15 cellular contexts compared by ENCODE assay signal in genomic region chr1:1577367-1578011, GRCh38. TPM values are rescaled to one million over a fixed set of nuclear protein-coding genes. Genes with fewer than 3 reads are reported as not detected.
"Had no signal": no experiment of that assay in that cellular context is flagged by ENCODE, and none has a peak within 500 bp of the region (broad histone marks: within the 10 kb centered on the region; RNA-seq: fewer than 3 reads in every experiment).

No MANE protein-coding gene starts in this region.

- H3K27me3 Mint-ChIP-seq: activated naive CD8-positive, alpha-beta T cell had no signal

- H3K27ac Mint-ChIP-seq: activated CD4-positive, alpha-beta T cell treated with anti-CD3 and anti-CD28 coated beads, Interleukin-2, amount 10 ng/mL, durations not matched to agents 24 days and 14 days had no signal

- DNase-seq: activated CD4-positive, alpha-beta T cell treated with anti-CD3 and anti-CD28 coated beads, Interleukin-2, amount 10 ng/mL, durations not matched to agents 24 days and 14 days; activated CD4-positive, CD25-positive, alpha-beta regulatory T cell; activated gamma-delta T cell treated with Interleukin-2 at 50 U/mL for 16 hours; amniotic stem cell; caudate nucleus; immature natural killer cell; mammary epithelial cell; naive B cell; spleen; stimulated activated CD4-positive, alpha-beta T cell treated with anti-CD3 and anti-CD28 coated beads, Interleukin-1b, Interleukin-23, amount 100 ng/mL, for 48 hours had no signal

- FAIRE-seq: colon had no signal

- H3K4me3 Mint-ChIP-seq: activated CD4-positive, alpha-beta T cell treated with anti-CD3 and anti-CD28 coated beads, Interleukin-2, amount 10 ng/mL, durations not matched to agents 24 days and 14 days; activated naive CD8-positive, alpha-beta T cell; immature natural killer cell had no signal

- H3K27me3 ChIP-seq: right atrium auricular region had no signal

- H3K9me3 Mint-ChIP-seq: activated CD4-positive, alpha-beta T cell treated with anti-CD3 and anti-CD28 coated beads, Interleukin-2, amount 10 ng/mL, durations not matched to agents 24 days and 14 days; immature natural killer cell; naive B cell had no signal

- H3K4me3 ChIP-seq: right atrium auricular region, spleen, thoracic aorta had no signal

- H3K27ac ChIP-seq: right atrium auricular region, spleen, thoracic aorta had no signal

- H3K36me3 ChIP-seq: right atrium auricular region, thoracic aorta had no signal

- H3K9me3 ChIP-seq: right atrium auricular region, spleen, thoracic aorta had no signal

RNA-seq across cellular contexts. Expression of gene TMEM240, which starts 37.1 kb away (rescaled TPM):
- total RNA-seq: activated CD4-positive, alpha-beta T cell treated with anti-CD3 and anti-CD28 coated beads, Interleukin-2, amount 10 ng/mL, durations not matched to agents 24 days and 14 days; esophagus mucosa had no signal
- polyA plus RNA-seq: immature natural killer cell had no signal

RNA-seq across cellular contexts. Expression of gene MMP23B, which starts 54.5 kb away (rescaled TPM):
- polyA plus RNA-seq: mammary epithelial cell had no signal
